ENCODE assay signal across 20 cellular contexts in the genomic region with DNA sequence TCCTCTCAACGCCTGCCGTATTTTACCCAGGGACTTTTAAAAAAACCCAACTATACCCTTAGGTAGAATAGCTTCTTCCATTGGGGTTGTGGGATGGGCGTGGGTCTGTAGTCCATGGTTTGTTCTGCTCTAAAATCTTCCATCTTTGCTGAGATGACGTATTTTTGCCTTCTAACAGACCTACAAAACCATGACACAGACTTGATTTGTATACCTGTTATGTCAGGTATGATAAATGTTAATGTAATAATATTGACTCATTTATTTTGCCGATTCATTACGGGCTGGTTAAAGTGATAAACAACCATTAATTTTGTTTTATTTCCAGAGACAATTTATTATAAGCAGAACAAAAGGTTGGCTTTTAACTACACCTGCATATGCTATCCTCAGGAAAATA. TPM values are rescaled to one million over a fixed set of nuclear protein-coding genes. Genes with fewer than 3 reads are reported as not detected.
DNase-seq lines count a peak whose midpoint lies in the region; ATAC-seq and TF ChIP-seq lines count a peak whose summit lies in the region.
"Had no signal": no experiment of that assay in that cellular context is flagged by ENCODE, and none has a peak within 500 bp of the region (broad histone marks: within the 10 kb centered on the region; RNA-seq: fewer than 3 reads in every experiment).

No MANE protein-coding gene starts in this region.

- peaks cover 0 to 5% of the 10 kb centered on the region in 2 donors for H3K9me3 ChIP-seq in stomach smooth muscle (ENCODE audit: control insufficient read depth in 2 of 2, low read length in 2 of 2)
- H3K9me3 ChIP-seq: BE2C, Caco-2 had no signal

- H3K4me3 Mint-ChIP-seq in natural killer cell = no peak overlapping the region
- no peak overlapping the region for H3K4me3 Mint-ChIP-seq in natural killer cell treated with Interleukin-12 subunit alpha and Interleukin-12 subunit beta and Interleukin-15 and Interleukin-18, amount 100 ng/mL, for 72 hours
- H3K4me3 Mint-ChIP-seq: CD14-positive monocyte; CD4-positive, alpha-beta memory T cell; CD4-positive, CD25-positive, alpha-beta regulatory T cell; CD8-positive, alpha-beta memory T cell had no signal

- ATAC-seq in natural killer cell = no peak
- no peak for ATAC-seq in natural killer cell treated with Interleukin-12 subunit alpha and Interleukin-12 subunit beta and Interleukin-15 and Interleukin-18, amount 100 ng/mL, for 72 hours

- no peaks in the 10 kb centered on the region for H3K27me3 ChIP-seq in stomach smooth muscle (ENCODE audit: control insufficient read depth in 1 of 2, insufficient read depth in 2 of 2, low read length in 2 of 2)
- H3K27me3 ChIP-seq: BE2C, BLaER1 had no signal

- H3K36me3 ChIP-seq in stomach smooth muscle (ENCODE audit: control insufficient read depth in 2 of 2, insufficient read depth in 2 of 2, low read length in 2 of 2) = peaks cover 0 to 2% of the 10 kb centered on the region in 2 donors
- H3K36me3 ChIP-seq: BE2C, BLaER1 had no signal

- H3K36me3 Mint-ChIP-seq in natural killer cell = no peaks in the 10 kb centered on the region
- peaks cover 6% of the 10 kb centered on the region for H3K36me3 Mint-ChIP-seq in natural killer cell treated with Interleukin-12 subunit alpha and Interleukin-12 subunit beta and Interleukin-15 and Interleukin-18, amount 100 ng/mL, for 72 hours
- H3K36me3 Mint-ChIP-seq: CD14-positive monocyte; CD4-positive, CD25-positive, alpha-beta regulatory T cell had no signal

- H3K4me1 ChIP-seq in stomach smooth muscle (ENCODE audit: control insufficient read depth, insufficient read depth, low read length) = peaks cover 17% of the 10 kb centered on the region
- H3K4me1 ChIP-seq: BE2C, Caco-2 had no signal

- H3K4me3 ChIP-seq in stomach smooth muscle (ENCODE audit: low read length in 2 of 2) = no peak overlapping the region
- H3K4me3 ChIP-seq: BLaER1 had no signal

- TF ChIP-seq CTCF in natural killer cell (IDR thresholded peaks at IDR 0.05) = no peak

- H3K9ac ChIP-seq in stomach smooth muscle (ENCODE audit: low read length in 2 of 2) = no peak overlapping the region
- H3K9ac ChIP-seq: BLaER1 had no signal

- intact Hi-C loops in natural killer cell (cut with micrococcal nuclease) = no loop called here

- H3K9me3 Mint-ChIP-seq in natural killer cell = no peaks in the 10 kb centered on the region
- H3K9me3 Mint-ChIP-seq in natural killer cell treated with Interleukin-12 subunit alpha and Interleukin-12 subunit beta and Interleukin-15 and Interleukin-18, amount 100 ng/mL, for 72 hours = no peaks in the 10 kb centered on the region

- no peak for TF ChIP-seq POLR2A in erythroblast (IDR thresholded peaks at IDR 0.05; ENCODE audit: low read length)

- DNase-seq in natural killer cell (no peak), NCI-H1417 treated with DMSO at 0.1 percent for 48 hours (lab: John Stamatoyannopoulos, UW) (peak; percentile 30), erythroblast (lab: John Stamatoyannopoulos, UW) (no peak), NCI-H1436 treated with DMSO at 0.1 percent for 48 hours (lab: John Stamatoyannopoulos, UW) (no peak)
- no peak for DNase-seq in natural killer cell treated with Interleukin-12 subunit alpha and Interleukin-12 subunit beta and Interleukin-15 and Interleukin-18, amount 100 ng/mL, for 72 hours (ENCODE audit: low spot score)
- no peak for DNase-seq in stimulated activated CD4-positive, alpha-beta T cell treated with anti-CD3 and anti-CD28 coated beads, Interleukin-2, amount 100 ng/mL, for 48 hours
- DNase-seq: 8988T; ACHN; BE2C; C1 segment of cervical spinal cord; Caco-2; Calu3; CD4-positive, alpha-beta memory T cell; CD4-positive, CD25-positive, alpha-beta regulatory T cell; CD8-positive, alpha-beta memory T cell; DMS79 treated with DMSO at 0.1 percent for 48 hours; GF-D8 had no signal

- peaks cover 22 to 29% of the 10 kb centered on the region in 2 donors for H3K4me1 Mint-ChIP-seq in natural killer cell
- peaks cover 15 to 25% of the 10 kb centered on the region in 2 donors for H3K4me1 Mint-ChIP-seq in natural killer cell treated with Interleukin-12 subunit alpha and Interleukin-12 subunit beta and Interleukin-15 and Interleukin-18, amount 100 ng/mL, for 72 hours (ENCODE audit: low read depth in 2 of 2)

- peak overlapping the region; percentile 18 for H3K27ac ChIP-seq in stomach smooth muscle (ENCODE audit: low read length)
- H3K27ac ChIP-seq: BLaER1 had no signal

- H3K27me3 Mint-ChIP-seq in natural killer cell (ENCODE audit: low read depth in 2 of 2) = no peaks in the 10 kb centered on the region
- no peaks in the 10 kb centered on the region for H3K27me3 Mint-ChIP-seq in natural killer cell treated with Interleukin-12 subunit alpha and Interleukin-12 subunit beta and Interleukin-15 and Interleukin-18, amount 100 ng/mL, for 72 hours
- H3K27me3 Mint-ChIP-seq: CD4-positive, alpha-beta memory T cell; CD4-positive, CD25-positive, alpha-beta regulatory T cell had no signal

- peak overlapping the region; percentile 29 to 44 for H3K27ac Mint-ChIP-seq in natural killer cell
- no peak overlapping the region for H3K27ac Mint-ChIP-seq in natural killer cell treated with Interleukin-12 subunit alpha and Interleukin-12 subunit beta and Interleukin-15 and Interleukin-18, amount 100 ng/mL, for 72 hours
- H3K27ac Mint-ChIP-seq: CD14-positive monocyte; CD4-positive, alpha-beta memory T cell; CD4-positive, CD25-positive, alpha-beta regulatory T cell had no signal

RNA-seq across cellular contexts. Expression of a gene that starts 48.7 kb away (rescaled TPM):
- total RNA-seq in natural killer cell = 10 to 100 TPM in 2 of 3 donors, 1 to 10 TPM in 1; 6.3 to 11.9 (median 10.6) TPM
- total RNA-seq in natural killer cell treated with Interleukin-12 subunit alpha and Interleukin-12 subunit beta and Interleukin-15 and Interleukin-18, amount 100 ng/mL, for 72 hours = 1 to 10 TPM; 1.6 to 3.0 TPM
- total RNA-seq: Caco-2 had no signal

Comparison
In these comparisons a context has a peak if more than half of its experiments do, and no peak if none do; other contexts are left out.
1. H3K27ac Mint-ChIP-seq: peak in natural killer cell (2 of 2); none in natural killer cell treated with Interleukin-12 subunit alpha and Interleukin-12 subunit beta and Interleukin-15 and Interleukin-18, amount 100 ng/mL, for 72 hours (0 of 2).